In the genomic region with DNA sequence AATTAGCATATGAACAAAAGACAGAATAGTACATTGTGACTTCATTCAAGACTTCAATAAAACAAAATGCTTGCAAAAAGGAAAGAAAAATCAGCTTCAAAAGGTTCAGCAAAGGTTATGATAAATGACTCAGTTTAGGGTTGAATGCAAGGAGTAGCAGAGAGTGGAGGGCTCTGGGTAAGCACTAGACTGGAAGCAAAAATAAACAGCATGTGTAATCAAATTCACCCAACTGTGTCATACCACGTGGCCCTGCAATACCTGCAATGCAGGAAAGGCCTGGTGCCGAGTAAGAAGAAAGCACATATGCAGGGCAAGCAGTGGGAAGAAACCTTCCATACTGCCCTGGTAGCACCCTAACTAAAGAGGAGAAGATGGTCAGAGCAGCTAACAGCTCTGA, we compare ENCODE assay signal across 10 cellular contexts.
A peak's percentile ranks its signal among the peaks of the same experiment; 100 is the strongest.
DNase-seq lines count a peak whose midpoint lies in the region; ATAC-seq and TF ChIP-seq lines count a peak whose summit lies in the region.
"Had no signal": no experiment of that assay in that cellular context is flagged by ENCODE, and none has a peak within 500 bp of the region (broad histone marks: within the 10 kb centered on the region; RNA-seq: fewer than 3 reads in every experiment).

No MANE protein-coding gene starts in this region.

- POLR2A ChIA-PET in GM10248 (lab: Yijun Ruan, JAX), result no interaction called here

- H3K4me3 ChIP-seq in epithelial cell of proximal tubule (ENCODE audit: low read depth, low read length), result no peak overlapping the region

- CTCF ChIA-PET in GM10248 (lab: Yijun Ruan, JAX), result no interaction called here

- TF ChIP-seq CTCF in GM10248 (IDR thresholded peaks at IDR 0.05; ENCODE audit: control extremely low read depth, extremely low read depth, low read depth, missing control alignments) (no peak), epithelial cell of proximal tubule (conservative IDR thresholded peaks at IDR 0.05; ENCODE audit: low read depth, low read length) (no peak)

- ATAC-seq in GM19468 (IDR thresholded peaks at IDR 0.05; ENCODE audit: extremely low read depth, unreplicated experiment) (peak; percentile 55), HG03354 (IDR thresholded peaks at IDR 0.05; ENCODE audit: poor library complexity, severe bottlenecking, unreplicated experiment) (peak; percentile 64)

- peak; percentile 20 for DNase-seq in GM10248 (ENCODE audit: extremely low spot score)
- DNase-seq in epithelial cell of proximal tubule (ENCODE audit: low read depth), result peak; percentile 36
- no peak for DNase-seq in SKM-1 treated with dmso at 0.1 percent for 144 hours (lab: John Stamatoyannopoulos, UW; ENCODE audit: unreplicated experiment)
- DNase-seq in NCI-H1105 treated with DMSO at 0.1 percent for 48 hours (lab: John Stamatoyannopoulos, UW), result no peak
- DNase-seq in HT-29 (ENCODE audit: low spot score), result no peak
- no peak for DNase-seq in stimulated activated CD8-positive, alpha-beta memory T cell treated with anti-CD3 and anti-CD28 coated beads, Interleukin-4, amount 100 ng/mL, for 48 hours
- DNase-seq: DND-41, immature natural killer cell had no signal

Comparison
In these comparisons a context has a peak if more than half of its experiments do, and no peak if none do; other contexts are left out.
1. DNase-seq: peak in GM10248 (single experiment) and epithelial cell of proximal tubule (single experiment); none in SKM-1 treated with dmso at 0.1 percent for 144 hours (single experiment), NCI-H1105 treated with DMSO at 0.1 percent for 48 hours (single experiment), HT-29 (single experiment) and stimulated activated CD8-positive, alpha-beta memory T cell treated with anti-CD3 and anti-CD28 coated beads, Interleukin-4, amount 100 ng/mL, for 48 hours (single experiment).